In the genomic region with DNA sequence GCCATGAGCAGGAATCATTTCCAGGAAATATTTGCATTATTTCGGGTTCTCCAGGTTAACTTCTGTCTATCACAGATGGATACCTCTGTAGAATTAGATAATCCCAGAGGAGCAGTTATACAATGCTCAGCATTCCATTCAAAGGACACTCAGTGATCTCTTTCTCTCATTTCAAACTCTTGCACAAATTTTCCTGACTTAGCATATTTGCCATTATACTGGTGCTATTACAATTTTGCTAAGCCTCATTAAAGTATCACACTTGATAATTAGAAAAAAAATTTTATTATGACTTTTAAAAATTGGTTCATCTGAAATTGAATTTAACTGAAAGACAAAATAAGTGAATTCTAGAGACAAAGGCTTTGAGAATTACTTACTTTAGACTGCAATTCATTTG, we compare ENCODE assay signal across 25 cellular contexts.
DNase-seq lines count a peak whose midpoint lies in the region; ATAC-seq, FAIRE-seq and TF ChIP-seq lines count a peak whose summit lies in the region.
"Had no signal": no experiment of that assay in that cellular context is flagged by ENCODE, and none has a peak within 500 bp of the region (broad histone marks: within the 10 kb centered on the region; RNA-seq: fewer than 3 reads in every experiment).

No MANE protein-coding gene starts in this region.

- BruUV-seq in HepG2 (replicated peaks; lab: Mats Ljungman, UMichigan) (no TSS peak), A673 (replicated peaks; lab: Mats Ljungman, UMichigan) (no TSS peak)

- intact Hi-C loops in HepG2 (cut with micrococcal nuclease; ENCODE audit: unreplicated experiment) (no loop called here), right lobe of liver (cut with DNase I) (no loop called here), A673 (cut with micrococcal nuclease; ENCODE audit: unreplicated experiment) (loop anchor here (5.0 to 10.0 kb wide), 2 partner anchors 278 to 1354 kb away; no protein-coding TSS in a partner anchor)

- H3K9ac ChIP-seq in HepG2 (ENCODE audit: insufficient read depth, low read depth, low read length) (no peak overlapping the region), SK-N-MC (ENCODE audit: insufficient read length) (no peak overlapping the region)
- H3K9ac ChIP-seq: BLaER1 had no signal

- peaks cover 2 to 19% (median 5%) of the 10 kb centered on the region in 5 donors for H3K9me3 Mint-ChIP-seq in CD8-positive, alpha-beta memory T cell

- CTCF ChIA-PET in HepG2 (lab: Yijun Ruan, JAX; ENCODE audit: low intra/inter-chr PET ratio, low total read pairs) (no interaction called here), A673 (lab: Charles Lee) (no interaction called here)
- CTCF ChIA-PET in CD8-positive, alpha-beta memory T cell (lab: Charles Lee) = no interaction called here

- FAIRE-seq in HepG2 (lab: Jason Lieb, UNC) = no peak
- FAIRE-seq: A204.1, D721Med, G401.6, GM12891, GM19239 had no signal

- no peak overlapping the region for H3K4me3 Mint-ChIP-seq in CD8-positive, alpha-beta memory T cell
- H3K4me3 Mint-ChIP-seq: CD14-positive monocyte; CD4-positive, alpha-beta memory T cell; CD4-positive, CD25-positive, alpha-beta regulatory T cell had no signal

- H3K4me1 ChIP-seq in HepG2 (ENCODE audit: insufficient read depth, low read length) (peaks cover 10% of the 10 kb centered on the region; the same call in 1 of the 2 replicates), right lobe of liver (no peaks in the 10 kb centered on the region), A673 (ENCODE audit: insufficient read depth, low read length, poor library complexity, severe bottlenecking) (peaks cover 41% of the 10 kb centered on the region), neuron (ENCODE audit: insufficient read depth, low read length) (peaks cover 11% of the 10 kb centered on the region), osteoblast (ENCODE audit: insufficient read depth, low read length) (no peaks in the 10 kb centered on the region)
- H3K4me1 ChIP-seq in CD8-positive, alpha-beta memory T cell (ENCODE audit: insufficient read depth, low read length) = no peaks in the 10 kb centered on the region
- H3K4me1 ChIP-seq: BE2C, BLaER1, Caco-2 had no signal

- H2AFZ ChIP-seq in HepG2 (ENCODE audit: low read length) (no peak overlapping the region), neuron (ENCODE audit: low read depth, low read length) (peak overlapping the region; percentile 16), osteoblast (ENCODE audit: low read length) (no peak overlapping the region)

- no peaks in the 10 kb centered on the region for H3K4me1 Mint-ChIP-seq in CD8-positive, alpha-beta memory T cell
- H3K4me1 Mint-ChIP-seq: CD14-positive monocyte; CD4-positive, alpha-beta memory T cell; CD4-positive, CD25-positive, alpha-beta regulatory T cell had no signal

- POLR2A ChIA-PET in HepG2 (lab: Yijun Ruan, JAX) = no interaction called here
- POLR2A ChIA-PET in A673 (lab: Charles Lee; ENCODE audit: low non-redundant PET) = no interaction called here
- POLR2A ChIA-PET in CD8-positive, alpha-beta memory T cell (lab: Charles Lee) = no interaction called here

- H3K27me3 Mint-ChIP-seq in CD8-positive, alpha-beta memory T cell = no peaks in the 10 kb centered on the region
- H3K27me3 Mint-ChIP-seq: CD4-positive, alpha-beta memory T cell; CD4-positive, CD25-positive, alpha-beta regulatory T cell had no signal

- H3K27ac ChIP-seq in HepG2 (ENCODE audit: extremely low read length, insufficient read depth, low read length) = no peak overlapping the region
- no peak overlapping the region for H3K27ac ChIP-seq in right lobe of liver
- peak overlapping the region; percentile 19 for H3K27ac ChIP-seq in A673 (ENCODE audit: low read depth, low read length, poor library complexity, severe bottlenecking)
- no peak overlapping the region; the same call in 1 of the 2 replicates for H3K27ac ChIP-seq in SK-N-MC
- H3K27ac ChIP-seq in osteoblast (ENCODE audit: low read depth, low read length) = no peak overlapping the region
- H3K27ac ChIP-seq in CD8-positive, alpha-beta memory T cell (ENCODE audit: low read depth, low read length) = no peak overlapping the region
- H3K27ac ChIP-seq: BLaER1 had no signal

- H3K27me3 ChIP-seq in HepG2 (ENCODE audit: control insufficient read depth in 1 of 2, insufficient read depth in 2 of 2, low read length in 2 of 2) (no peaks in the 10 kb centered on the region), right lobe of liver (no peaks in the 10 kb centered on the region), A673 (replicated peaks; ENCODE audit: insufficient read depth, low read depth, low read length, poor library complexity) (no peaks in the 10 kb centered on the region), neuron (ENCODE audit: insufficient read depth, low read length) (no peaks in the 10 kb centered on the region), osteoblast (ENCODE audit: insufficient read depth, low read length) (no peaks in the 10 kb centered on the region)
- H3K27me3 ChIP-seq in CD8-positive, alpha-beta memory T cell (ENCODE audit: insufficient read depth, low read length, poor library complexity, severe bottlenecking) = no peaks in the 10 kb centered on the region
- H3K27me3 ChIP-seq: BE2C, BLaER1 had no signal

- H3K79me2 ChIP-seq in HepG2 (ENCODE audit: insufficient read depth, low read length) (no peaks in the 10 kb centered on the region), osteoblast (ENCODE audit: insufficient read depth, low read length) (no peaks in the 10 kb centered on the region)

- TF ChIP-seq RAD21 in HepG2 (CRISPR knock-in tag; IDR thresholded peaks at IDR 0.05) = no peak

- no peaks in the 10 kb centered on the region for H3K36me3 Mint-ChIP-seq in CD8-positive, alpha-beta memory T cell
- H3K36me3 Mint-ChIP-seq: CD14-positive monocyte; CD4-positive, alpha-beta memory T cell; CD4-positive, CD25-positive, alpha-beta regulatory T cell had no signal

- no peak for TF ChIP-seq POLR2A in HepG2 (IDR thresholded peaks at IDR 0.05; ENCODE audit: insufficient read depth in 1 of 2, low read depth in 2 of 2, low read length in 2 of 2)
- TF ChIP-seq POLR2A in right lobe of liver (IDR thresholded peaks at IDR 0.05) = no peak

- no peak overlapping the region for H3K27ac Mint-ChIP-seq in CD8-positive, alpha-beta memory T cell
- H3K27ac Mint-ChIP-seq: CD14-positive monocyte; CD4-positive, alpha-beta memory T cell; CD4-positive, CD25-positive, alpha-beta regulatory T cell had no signal

- no peak for ATAC-seq in HepG2
- ATAC-seq in right lobe of liver = no peak
- no peak for ATAC-seq in GM21528 (IDR thresholded peaks at IDR 0.05; ENCODE audit: low FRiP score, unreplicated experiment)

- TF ChIP-seq EP300 in HepG2 (IDR thresholded peaks at IDR 0.05; ENCODE audit: low read depth in 2 of 2, low read length in 2 of 2) = no peak
- no peak for TF ChIP-seq EP300 in HepG2 (CRISPR knock-in tag; IDR thresholded peaks at IDR 0.05; ENCODE audit: borderline replicate concordance)

- H3K9me3 ChIP-seq in HepG2 (ENCODE audit: low read length) (no peaks in the 10 kb centered on the region), right lobe of liver (no peaks in the 10 kb centered on the region), A673 (ENCODE audit: low read depth, low read length, poor library complexity, severe bottlenecking) (no peaks in the 10 kb centered on the region), SK-N-MC (ENCODE audit: low read depth, low read length) (no peaks in the 10 kb centered on the region), neuron (ENCODE audit: low read length) (no peaks in the 10 kb centered on the region), osteoblast (ENCODE audit: low read depth, low read length) (no peaks in the 10 kb centered on the region)
- H3K9me3 ChIP-seq in CD8-positive, alpha-beta memory T cell (ENCODE audit: low read length) = no peaks in the 10 kb centered on the region
- H3K9me3 ChIP-seq: BE2C, BLaER1, Caco-2 had no signal

- DNase-seq in HepG2 (ENCODE audit: low spot score) = no peak
- DNase-seq in right lobe of liver = no peak
- DNase-seq in A673 (ENCODE audit: low spot score) = peak; percentile 25
- no peak for DNase-seq in SK-N-MC (ENCODE audit: low read depth, low spot score)
- no peak for DNase-seq in osteoblast (ENCODE audit: insufficient read length, low spot score, missing footprints)
- DNase-seq in CD8-positive, alpha-beta memory T cell = no peak
- DNase-seq: 8988T; ACHN; BE2C; C1 segment of cervical spinal cord; Caco-2; Calu3; CD4-positive, alpha-beta memory T cell; CD4-positive, CD25-positive, alpha-beta regulatory T cell; DMS79 treated with DMSO at 0.1 percent for 48 hours; GF-D8 had no signal

- no peak for TF ChIP-seq CTCF in HepG2 (CRISPR knock-in tag; IDR thresholded peaks at IDR 0.05)
- no peak for TF ChIP-seq CTCF in right lobe of liver (IDR thresholded peaks at IDR 0.05)
- TF ChIP-seq CTCF in A673 (conservative IDR thresholded peaks at IDR 0.05; ENCODE audit: low read depth, low read length) = no peak
- no peak for TF ChIP-seq CTCF in osteoblast (IDR thresholded peaks at IDR 0.05; ENCODE audit: extremely low read depth, low read depth, low read length)

- no peaks in the 10 kb centered on the region for H3K36me3 ChIP-seq in HepG2 (replicated peaks in 1 of 2; ENCODE audit: control insufficient read depth in 1 of 2, insufficient read depth in 2 of 2, low read length in 2 of 2)
- no peaks in the 10 kb centered on the region for H3K36me3 ChIP-seq in right lobe of liver
- no peaks in the 10 kb centered on the region for H3K36me3 ChIP-seq in A673 (ENCODE audit: insufficient read depth, low read length, poor library complexity, severe bottlenecking)
- H3K36me3 ChIP-seq in SK-N-MC (ENCODE audit: insufficient read depth, low read length) = no peaks in the 10 kb centered on the region
- no peaks in the 10 kb centered on the region for H3K36me3 ChIP-seq in neuron (ENCODE audit: insufficient read depth, low read length)
- H3K36me3 ChIP-seq in osteoblast (ENCODE audit: insufficient read depth, low read length) = no peaks in the 10 kb centered on the region
- H3K36me3 ChIP-seq in CD8-positive, alpha-beta memory T cell (ENCODE audit: insufficient read depth, low read length) = no peaks in the 10 kb centered on the region
- H3K36me3 ChIP-seq: BE2C, BLaER1 had no signal

- no peaks in the 10 kb centered on the region for H4K20me1 ChIP-seq in HepG2 (ENCODE audit: insufficient read depth, low read length)
- H4K20me1 ChIP-seq in osteoblast (ENCODE audit: insufficient read depth, low read length) = no peaks in the 10 kb centered on the region
- H4K20me1 ChIP-seq: BLaER1 had no signal

- in situ Hi-C loops in HepG2 (cut with HindIII; ENCODE audit: extremely low pct_ligation_motif_present, low pct_unique_long_range_greater_than_20kb) = no loop called here

- H3K4me2 ChIP-seq in HepG2 (ENCODE audit: low read depth, low read length) = no peak overlapping the region
- no peak overlapping the region for H3K4me2 ChIP-seq in osteoblast (ENCODE audit: insufficient read depth, low read length)
- H3K4me2 ChIP-seq: BLaER1 had no signal

- 0% methylated on average over 1 of the region's 1 CpG for WGBS in HepG2 (ENCODE audit: low lambda C conversion rate)
- 20% methylated on average over 1 of the region's 1 CpG for WGBS in right lobe of liver (ENCODE audit: insufficient coverage, low coverage, low lambda C conversion rate, missing lambda C conversion rate)

- no peak overlapping the region for H3K4me3 ChIP-seq in HepG2 (replicated peaks in 1 of 3; ENCODE audit: insufficient read depth in 1 of 3, low read depth in 2 of 3, low read length in 3 of 3)
- H3K4me3 ChIP-seq in right lobe of liver = no peak overlapping the region
- no peak overlapping the region for H3K4me3 ChIP-seq in A673 (ENCODE audit: low read depth, low read length, poor library complexity, severe bottlenecking)
- peak overlapping the region; percentile 17; the same call in 1 of the 2 replicates for H3K4me3 ChIP-seq in SK-N-MC
- no peak overlapping the region for H3K4me3 ChIP-seq in neuron (ENCODE audit: low read length)
- H3K4me3 ChIP-seq in osteoblast (ENCODE audit: insufficient read depth, low read length) = no peak overlapping the region
- H3K4me3 ChIP-seq in CD8-positive, alpha-beta memory T cell (ENCODE audit: low read length) = no peak overlapping the region
- H3K4me3 ChIP-seq: BLaER1 had no signal
